Comparison of ENCODE assay signal across 1 cellular context in the genomic region with DNA sequence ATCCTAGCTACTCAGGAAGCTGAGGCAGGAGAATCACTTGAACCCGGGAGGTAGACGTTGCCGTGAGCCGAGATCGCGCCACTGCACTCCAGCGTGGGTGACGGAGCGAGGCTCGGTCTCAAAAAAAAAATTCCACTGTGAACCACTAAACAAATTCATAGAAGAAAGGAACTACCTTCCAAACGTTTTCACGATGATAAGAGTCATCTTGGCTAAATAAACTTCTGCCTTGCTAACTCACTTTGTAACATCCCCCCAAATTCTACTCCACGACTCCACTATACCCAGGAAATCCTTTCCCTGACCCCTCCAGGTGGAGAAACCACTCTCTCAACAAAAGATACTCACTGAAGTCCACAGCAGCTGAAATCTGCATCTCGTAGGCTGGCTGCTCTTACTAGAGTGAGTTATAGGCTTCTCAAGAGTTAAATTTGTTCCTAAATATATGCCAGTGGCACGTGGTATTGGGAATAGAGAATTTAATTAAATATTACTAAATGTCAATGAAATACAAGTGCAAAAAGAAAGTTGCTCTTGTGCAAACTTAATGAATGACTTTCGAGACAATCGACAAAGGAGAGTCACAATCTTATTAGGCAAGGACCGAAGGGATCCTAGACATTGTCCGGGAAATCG.
TF ChIP-seq lines count a peak whose summit lies in the region.

No MANE protein-coding gene starts in this region.

TF ChIP-seq in K562, 482 proteins besides CTCF, POLR2A, EP300 and RAD21 (continued from another document):
- TF ChIP-seq, protein P1, sequence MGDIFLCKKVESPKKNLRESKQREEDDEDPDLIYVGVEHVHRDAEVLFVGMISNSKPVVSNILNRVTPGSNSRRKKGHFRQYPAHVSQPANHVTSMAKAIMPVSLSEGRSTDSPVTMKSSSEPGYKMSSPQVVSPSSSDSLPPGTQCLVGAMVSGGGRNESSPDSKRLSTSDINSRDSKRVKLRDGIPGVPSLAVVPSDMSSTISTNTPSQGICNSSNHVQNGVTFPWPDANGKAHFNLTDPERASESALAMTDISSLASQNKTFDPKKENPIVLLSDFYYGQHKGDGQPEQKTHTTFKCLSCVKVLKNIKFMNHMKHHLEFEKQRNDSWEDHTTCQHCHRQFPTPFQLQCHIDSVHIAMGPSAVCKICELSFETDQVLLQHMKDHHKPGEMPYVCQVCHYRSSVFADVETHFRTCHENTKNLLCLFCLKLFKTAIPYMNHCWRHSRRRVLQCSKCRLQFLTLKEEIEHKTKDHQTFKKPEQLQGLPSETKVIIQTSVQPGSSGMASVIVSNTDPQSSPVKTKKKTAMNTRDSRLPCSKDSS (IDR thresholded peaks at IDR 0.05; ENCODE audit: low read depth, partially characterized antibody): no peak
- TF ChIP-seq, protein P2, sequence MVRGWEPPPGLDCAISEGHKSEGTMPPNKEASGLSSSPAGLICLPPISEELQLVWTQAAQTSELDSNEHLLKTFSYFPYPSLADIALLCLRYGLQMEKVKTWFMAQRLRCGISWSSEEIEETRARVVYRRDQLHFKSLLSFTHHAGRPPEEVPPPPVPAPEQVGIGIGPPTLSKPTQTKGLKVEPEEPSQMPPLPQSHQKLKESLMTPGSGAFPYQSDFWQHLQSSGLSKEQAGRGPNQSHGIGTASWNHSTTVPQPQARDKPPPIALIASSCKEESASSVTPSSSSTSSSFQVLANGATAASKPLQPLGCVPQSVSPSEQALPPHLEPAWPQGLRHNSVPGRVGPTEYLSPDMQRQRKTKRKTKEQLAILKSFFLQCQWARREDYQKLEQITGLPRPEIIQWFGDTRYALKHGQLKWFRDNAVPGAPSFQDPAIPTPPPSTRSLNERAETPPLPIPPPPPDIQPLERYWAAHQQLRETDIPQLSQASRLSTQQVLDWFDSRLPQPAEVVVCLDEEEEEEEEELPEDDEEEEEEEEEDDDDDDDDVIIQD (CRISPR knock-in tag; IDR thresholded peaks at IDR 0.05): no peak
- no peak for TF ChIP-seq TAF15 (IDR thresholded peaks at IDR 0.05; ENCODE audit: low read depth, low read length)
- no peak for TF ChIP-seq ETS2 (tag; IDR thresholded peaks at IDR 0.05; ENCODE audit: borderline replicate concordance, poor library complexity, severe bottlenecking)
- TF ChIP-seq, protein P3, sequence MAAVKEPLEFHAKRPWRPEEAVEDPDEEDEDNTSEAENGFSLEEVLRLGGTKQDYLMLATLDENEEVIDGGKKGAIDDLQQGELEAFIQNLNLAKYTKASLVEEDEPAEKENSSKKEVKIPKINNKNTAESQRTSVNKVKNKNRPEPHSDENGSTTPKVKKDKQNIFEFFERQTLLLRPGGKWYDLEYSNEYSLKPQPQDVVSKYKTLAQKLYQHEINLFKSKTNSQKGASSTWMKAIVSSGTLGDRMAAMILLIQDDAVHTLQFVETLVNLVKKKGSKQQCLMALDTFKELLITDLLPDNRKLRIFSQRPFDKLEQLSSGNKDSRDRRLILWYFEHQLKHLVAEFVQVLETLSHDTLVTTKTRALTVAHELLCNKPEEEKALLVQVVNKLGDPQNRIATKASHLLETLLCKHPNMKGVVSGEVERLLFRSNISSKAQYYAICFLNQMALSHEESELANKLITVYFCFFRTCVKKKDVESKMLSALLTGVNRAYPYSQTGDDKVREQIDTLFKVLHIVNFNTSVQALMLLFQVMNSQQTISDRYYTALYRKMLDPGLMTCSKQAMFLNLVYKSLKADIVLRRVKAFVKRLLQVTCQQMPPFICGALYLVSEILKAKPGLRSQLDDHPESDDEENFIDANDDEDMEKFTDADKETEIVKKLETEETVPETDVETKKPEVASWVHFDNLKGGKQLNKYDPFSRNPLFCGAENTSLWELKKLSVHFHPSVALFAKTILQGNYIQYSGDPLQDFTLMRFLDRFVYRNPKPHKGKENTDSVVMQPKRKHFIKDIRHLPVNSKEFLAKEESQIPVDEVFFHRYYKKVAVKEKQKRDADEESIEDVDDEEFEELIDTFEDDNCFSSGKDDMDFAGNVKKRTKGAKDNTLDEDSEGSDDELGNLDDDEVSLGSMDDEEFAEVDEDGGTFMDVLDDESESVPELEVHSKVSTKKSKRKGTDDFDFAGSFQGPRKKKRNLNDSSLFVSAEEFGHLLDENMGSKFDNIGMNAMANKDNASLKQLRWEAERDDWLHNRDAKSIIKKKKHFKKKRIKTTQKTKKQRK (IDR thresholded peaks at IDR 0.05; ENCODE audit: borderline replicate concordance, low read depth, low read length): no peak
- TF ChIP-seq NFATC3 (IDR thresholded peaks at IDR 0.05): no peak
- TF ChIP-seq ZNF589 (CRISPR knock-in tag; IDR thresholded peaks at IDR 0.05; ENCODE audit: low read depth): peak; percentile 46; the same call in 1 of the 2 replicates
- TF ChIP-seq, protein P4, sequence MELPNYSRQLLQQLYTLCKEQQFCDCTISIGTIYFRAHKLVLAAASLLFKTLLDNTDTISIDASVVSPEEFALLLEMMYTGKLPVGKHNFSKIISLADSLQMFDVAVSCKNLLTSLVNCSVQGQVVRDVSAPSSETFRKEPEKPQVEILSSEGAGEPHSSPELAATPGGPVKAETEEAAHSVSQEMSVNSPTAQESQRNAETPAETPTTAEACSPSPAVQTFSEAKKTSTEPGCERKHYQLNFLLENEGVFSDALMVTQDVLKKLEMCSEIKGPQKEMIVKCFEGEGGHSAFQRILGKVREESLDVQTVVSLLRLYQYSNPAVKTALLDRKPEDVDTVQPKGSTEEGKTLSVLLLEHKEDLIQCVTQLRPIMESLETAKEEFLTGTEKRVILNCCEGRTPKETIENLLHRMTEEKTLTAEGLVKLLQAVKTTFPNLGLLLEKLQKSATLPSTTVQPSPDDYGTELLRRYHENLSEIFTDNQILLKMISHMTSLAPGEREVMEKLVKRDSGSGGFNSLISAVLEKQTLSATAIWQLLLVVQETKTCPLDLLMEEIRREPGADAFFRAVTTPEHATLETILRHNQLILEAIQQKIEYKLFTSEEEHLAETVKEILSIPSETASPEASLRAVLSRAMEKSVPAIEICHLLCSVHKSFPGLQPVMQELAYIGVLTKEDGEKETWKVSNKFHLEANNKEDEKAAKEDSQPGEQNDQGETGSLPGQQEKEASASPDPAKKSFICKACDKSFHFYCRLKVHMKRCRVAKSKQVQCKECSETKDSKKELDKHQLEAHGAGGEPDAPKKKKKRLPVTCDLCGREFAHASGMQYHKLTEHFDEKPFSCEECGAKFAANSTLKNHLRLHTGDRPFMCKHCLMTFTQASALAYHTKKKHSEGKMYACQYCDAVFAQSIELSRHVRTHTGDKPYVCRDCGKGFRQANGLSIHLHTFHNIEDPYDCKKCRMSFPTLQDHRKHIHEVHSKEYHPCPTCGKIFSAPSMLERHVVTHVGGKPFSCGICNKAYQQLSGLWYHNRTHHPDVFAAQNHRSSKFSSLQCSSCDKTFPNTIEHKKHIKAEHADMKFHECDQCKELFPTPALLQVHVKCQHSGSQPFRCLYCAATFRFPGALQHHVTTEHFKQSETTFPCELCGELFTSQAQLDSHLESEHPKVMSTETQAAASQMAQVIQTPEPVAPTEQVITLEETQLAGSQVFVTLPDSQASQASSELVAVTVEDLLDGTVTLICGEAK (IDR thresholded peaks at IDR 0.05): peak; percentile 9; the same call in 1 of the 2 replicates
- TF ChIP-seq, protein P4 (CRISPR knock-in tag; IDR thresholded peaks at IDR 0.05): no peak
- no peak for TF ChIP-seq ZNF551 (CRISPR knock-in tag; IDR thresholded peaks at IDR 0.05)
- TF ChIP-seq, protein P5, sequence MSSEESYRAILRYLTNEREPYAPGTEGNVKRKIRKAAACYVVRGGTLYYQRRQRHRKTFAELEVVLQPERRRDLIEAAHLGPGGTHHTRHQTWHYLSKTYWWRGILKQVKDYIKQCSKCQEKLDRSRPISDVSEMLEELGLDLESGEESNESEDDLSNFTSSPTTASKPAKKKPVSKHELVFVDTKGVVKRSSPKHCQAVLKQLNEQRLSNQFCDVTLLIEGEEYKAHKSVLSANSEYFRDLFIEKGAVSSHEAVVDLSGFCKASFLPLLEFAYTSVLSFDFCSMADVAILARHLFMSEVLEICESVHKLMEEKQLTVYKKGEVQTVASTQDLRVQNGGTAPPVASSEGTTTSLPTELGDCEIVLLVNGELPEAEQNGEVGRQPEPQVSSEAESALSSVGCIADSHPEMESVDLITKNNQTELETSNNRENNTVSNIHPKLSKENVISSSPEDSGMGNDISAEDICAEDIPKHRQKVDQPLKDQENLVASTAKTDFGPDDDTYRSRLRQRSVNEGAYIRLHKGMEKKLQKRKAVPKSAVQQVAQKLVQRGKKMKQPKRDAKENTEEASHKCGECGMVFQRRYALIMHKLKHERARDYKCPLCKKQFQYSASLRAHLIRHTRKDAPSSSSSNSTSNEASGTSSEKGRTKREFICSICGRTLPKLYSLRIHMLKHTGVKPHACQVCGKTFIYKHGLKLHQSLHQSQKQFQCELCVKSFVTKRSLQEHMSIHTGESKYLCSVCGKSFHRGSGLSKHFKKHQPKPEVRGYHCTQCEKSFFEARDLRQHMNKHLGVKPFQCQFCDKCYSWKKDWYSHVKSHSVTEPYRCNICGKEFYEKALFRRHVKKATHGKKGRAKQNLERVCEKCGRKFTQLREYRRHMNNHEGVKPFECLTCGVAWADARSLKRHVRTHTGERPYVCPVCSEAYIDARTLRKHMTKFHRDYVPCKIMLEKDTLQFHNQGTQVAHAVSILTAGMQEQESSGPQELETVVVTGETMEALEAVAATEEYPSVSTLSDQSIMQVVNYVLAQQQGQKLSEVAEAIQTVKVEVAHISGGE (CRISPR knock-in tag; IDR thresholded peaks at IDR 0.05): no peak
